8 cellular contexts compared by ENCODE assay signal in genomic region chr19:19192910-19193423, GRCh38. TPM values are rescaled to one million over a fixed set of nuclear protein-coding genes. Genes with fewer than 3 reads are reported as not detected.
DNase-seq lines count a peak whose midpoint lies in the region; ATAC-seq, FAIRE-seq and TF ChIP-seq lines count a peak whose summit lies in the region.

No MANE protein-coding gene starts in this region.

- TF ChIP-seq EP300 in GM12878 (IDR thresholded peaks at IDR 0.05; ENCODE audit: borderline replicate concordance in 1 of 2, control insufficient read depth in 1 of 2, low read depth in 2 of 2, low read length in 2 of 2) = no peak

- H3K4me2 ChIP-seq in BLaER1 treated with 17β-estradiol and CSF1 and Interleukin-3, amounts not matched to agents 10 nM and 100 nM = peak overlapping the region; percentile 75 to 98 (median 90)
- H3K4me2 ChIP-seq in GM12878 (ENCODE audit: control insufficient read depth, insufficient read depth) = peak overlapping the region; percentile 98

- peak overlapping the region; percentile 77 to 99 (median 90) for H3K4me3 ChIP-seq in BLaER1 treated with 17β-estradiol and CSF1 and Interleukin-3, amounts not matched to agents 10 nM and 100 nM
- H3K4me3 ChIP-seq in GM12878 = peak overlapping the region; percentile 78
- peak overlapping the region; percentile 71 to 93 for H3K4me3 ChIP-seq in aorta (ENCODE audit: low read length in 2 of 2)

- peaks cover 34% of the 10 kb centered on the region for H3K79me2 ChIP-seq in GM12878 (ENCODE audit: control insufficient read depth, insufficient read depth, low read length)

- ATAC-seq in HG03175 (IDR thresholded peaks at IDR 0.05; ENCODE audit: unreplicated experiment) = peak; percentile 10
- peak; percentile 26 for ATAC-seq in GM12878
- no peak for ATAC-seq in aorta (ENCODE audit: low FRiP score)

- in situ Hi-C loops in GM12878 (cut with MboI) = no loop called here

- SMC1A ChIA-PET in GM12878 (lab: Charles Lee; ENCODE audit: uncharacterized antibody, unreplicated experiment) = interaction anchor here (0.7 to 2.1 kb wide), 7 partner anchors 8 to 170 kb away, joined by 3 to 12 read pairs (median 5); partner anchors contain the start of gene NR2C2AP

- TSS peak; percentile 93 for BruUV-seq in GM12878 (replicated peaks; lab: Mats Ljungman, UMichigan)

- intact Hi-C loops in GM12878 (cut with micrococcal nuclease; ENCODE audit: unreplicated experiment) (loop anchor here (2.0 kb wide), 1 partner anchor 128 kb away; the partner anchor contains the start of genes MAU2 and SUGP1), aorta (cut with DNase I) (loop anchor here in 1 of 2 donors (5.0 kb wide), 1 partner anchor 131 kb away; the partner anchor contains the start of gene SLC25A42)

- no peaks in the 10 kb centered on the region for H3K27me3 ChIP-seq in BLaER1 treated with 17β-estradiol and CSF1 and Interleukin-3, amounts not matched to agents 10 nM and 100 nM
- H3K27me3 ChIP-seq in GM12878 (replicated peaks in 1 of 2; ENCODE audit: control insufficient read depth in 2 of 2, insufficient read depth in 2 of 2, low read length in 1 of 2) (no peaks in the 10 kb centered on the region), aorta (ENCODE audit: control insufficient read depth in 1 of 2, insufficient read depth in 2 of 2, low read length in 1 of 2) (no peaks in the 10 kb centered on the region)

- H3K36me3 ChIP-seq in BLaER1 treated with 17β-estradiol and CSF1 and Interleukin-3, amounts not matched to agents 10 nM and 100 nM = peaks cover 30 to 66% (median 40%) of the 10 kb centered on the region in 11 experiments
- peaks cover 5% of the 10 kb centered on the region in 2 experiments; a peak in 3 of 4 replicates for H3K36me3 ChIP-seq in GM12878 (ENCODE audit: control insufficient read depth in 2 of 2, insufficient read depth in 2 of 2, low read length in 1 of 2)
- peaks cover 0 to 2% of the 10 kb centered on the region in 2 donors for H3K36me3 ChIP-seq in aorta (ENCODE audit: control insufficient read depth in 1 of 2, insufficient read depth in 2 of 2, low read length in 1 of 2)

- peaks cover 0 to 36% (median 15%) of the 10 kb centered on the region in 11 experiments; a peak in 12 of 22 replicates for H4K20me1 ChIP-seq in BLaER1 treated with 17β-estradiol and CSF1 and Interleukin-3, amounts not matched to agents 10 nM and 100 nM
- no peaks in the 10 kb centered on the region for H4K20me1 ChIP-seq in GM12878 (ENCODE audit: control insufficient read depth, insufficient read depth)

- POLR2A ChIA-PET in GM12878 (lab: Charles Lee) = interaction anchor here (0.6 to 3.0 kb wide), 11 partner anchors 9 to 537 kb away, joined by 3 to 25 read pairs (median 5); partner anchors contain the start of genes GATAD2A, MEF2B and NR2C2AP

- DNase-seq in GM12878 (ENCODE audit: low read depth, low spot score) (no peak), lung microvascular endothelial cell (ENCODE audit: low read depth in 2 of 2) (peak; percentile 37 to 69), aorta (no peak), nucleus accumbens (lab: John Stamatoyannopoulos, UW) (no peak)
- no peak for DNase-seq in activated CD4-positive, CD25-positive, alpha-beta regulatory T cell treated with anti-CD3 and anti-CD28 coated beads, Interleukin-2, amount 50 U/mL, for 72 hours
- DNase-seq in effector CD4-positive, alpha-beta T cell = no peak

- TF ChIP-seq POLR2A in GM12878 (IDR thresholded peaks at IDR 0.05; ENCODE audit: low read depth, low read length) = no peak

- RAD21 ChIA-PET in GM12878 (lab: Charles Lee; ENCODE audit: unreplicated experiment) = interaction anchor here (0.6 to 2.2 kb wide), 4 partner anchors 10 to 43 kb away, joined by 3 to 15 read pairs (median 4); partner anchors contain the start of gene NR2C2AP

- peak overlapping the region; percentile 79 to 100 (median 97) for H3K27ac ChIP-seq in BLaER1 treated with 17β-estradiol and CSF1 and Interleukin-3, amounts not matched to agents 10 nM and 100 nM
- peak overlapping the region; percentile 93 for H3K27ac ChIP-seq in GM12878 (ENCODE audit: control insufficient read depth, insufficient read depth)
- H3K27ac ChIP-seq in aorta (ENCODE audit: low read depth in 1 of 2, low read length in 2 of 2) = peak overlapping the region in 1 of 2 donors; percentile 56

- H3K9me3 ChIP-seq in BLaER1 treated with 17β-estradiol and CSF1 and Interleukin-3, amounts not matched to agents 10 nM and 100 nM (replicated peaks in 1 of 11) = peaks cover 0 to 7% (median 0%) of the 10 kb centered on the region in 11 experiments; a peak in 5 of 22 replicates
- no peaks in the 10 kb centered on the region for H3K9me3 ChIP-seq in GM12878 (replicated peaks; ENCODE audit: control insufficient read depth, insufficient read depth, low read length)
- no peaks in the 10 kb centered on the region for H3K9me3 ChIP-seq in aorta (ENCODE audit: control insufficient read depth, low read length)

- WGBS in GM12878 (ENCODE audit: insufficient coverage, insufficient replicate concordance, low lambda C conversion rate, missing lambda C conversion rate) = under 1% methylated on average over 22 of the region's 22 CpGs
- 1% methylated on average over 22 of the region's 22 CpGs for WGBS in aorta, 2 donors

- H2AFZ ChIP-seq in GM12878 (ENCODE audit: control insufficient read depth, low read depth, low read length) = peak overlapping the region; percentile 92

- no peak for TF ChIP-seq RAD21 in GM12878 (IDR thresholded peaks at IDR 0.05; ENCODE audit: insufficient read depth, low read depth, low read length)

- H3K9ac ChIP-seq in BLaER1 treated with 17β-estradiol and CSF1 and Interleukin-3, amounts not matched to agents 10 nM and 100 nM = peak overlapping the region; percentile 91 to 100 (median 99)
- peak overlapping the region; percentile 96 for H3K9ac ChIP-seq in GM12878 (ENCODE audit: control insufficient read depth, insufficient read depth, low read length)

- CTCF ChIA-PET in GM12878 (lab: Yijun Ruan, JAX) = interaction anchor here (0.6 to 2.3 kb wide), 6 partner anchors 10 to 297 kb away, joined by 3 to 13 read pairs (median 4); partner anchors contain the start of genes COPE, DDX49 and NR2C2AP

- peaks cover 38 to 54% (median 41%) of the 10 kb centered on the region in 10 experiments for H3K4me1 ChIP-seq in BLaER1 treated with 17β-estradiol and CSF1 and Interleukin-3, amounts not matched to agents 10 nM and 100 nM
- H3K4me1 ChIP-seq in GM12878 (ENCODE audit: control insufficient read depth, insufficient read depth, low read length) (peaks cover 11% of the 10 kb centered on the region), aorta (ENCODE audit: control insufficient read depth in 1 of 2, insufficient read depth in 2 of 2, low read length in 2 of 2) (no peaks in the 10 kb centered on the region)

- TF ChIP-seq CTCF in GM12878 (IDR thresholded peaks at IDR 0.05 in 2 of 3, conservative IDR thresholded peaks at IDR 0.05 in 1 of 3; ENCODE audit: control insufficient read depth in 2 of 3, extremely low read depth in 1 of 3, insufficient read depth in 1 of 3, low read depth in 3 of 3, low read length in 3 of 3) = no peak

- no peak for FAIRE-seq in GM12878 (lab: Jason Lieb, UNC)

RNA-seq across cellular contexts. Expression of gene RFXANK, which starts 0.9 kb away (rescaled TPM):
- 47.3 and 51.9 TPM in 2 replicates for total RNA-seq in GM12878 (2013; cell fraction: nucleolus; rRNA removed)
- 98.3 and 125 TPM in 2 replicates for total RNA-seq in GM12878 (2014; rRNA removed)
- 81.0 and 88.1 TPM in 2 replicates for total RNA-seq in GM12878 (2014; rRNA removed; fragmentation: Illumina TruSeq; extraction: Trizol)
- 113 and 118 TPM in 2 replicates for total RNA-seq in GM12878 (2021)
- 100 TPM for polyA plus RNA-seq in GM12878 (2011; ENCODE audit: low read depth)
- 35.0 and 73.8 TPM in 2 replicates for polyA plus RNA-seq in GM12878 (2011; rRNA removed)
- 124 and 158 TPM in 2 replicates for polyA plus RNA-seq in GM12878 (2011; cell fraction: cytosol; rRNA removed)
- polyA plus RNA-seq in GM12878 (2011; cell fraction: nucleus; rRNA removed) = 213 and 235 TPM in 2 replicates
- 113 and 114 TPM in 2 replicates for polyA plus RNA-seq in GM12878 (2012)
- 40.2 and 89.4 TPM in 2 replicates for polyA plus RNA-seq in GM12878 (2014; fragmentation: Illumina TruSeq; extraction: Trizol)
- 10 to 100 TPM; 70.8 TPM for polyA plus RNA-seq in GM12878 (2014; fragmentation: Nextera tagmentation; extraction: Ambion mirVana)
- polyA plus RNA-seq in GM12878 (2014; rRNA removed) = 102 and 126 TPM in 2 replicates
- 100 to 1,000 TPM; 108 to 119 TPM for polyA plus RNA-seq in GM12878 (2016; fragmentation: Nextera tagmentation; extraction: Ambion mirVana)
- polyA minus RNA-seq in GM12878 (2011; rRNA and poly(A)+ RNA removed) = 55.2 and 80.2 TPM in 2 replicates
- polyA minus RNA-seq in GM12878 (2011; cell fraction: cytosol; rRNA and poly(A)+ RNA removed) = 34.3 and 37.6 TPM in 2 replicates
- 57.1 and 106 TPM in 2 replicates for polyA minus RNA-seq in GM12878 (2011; cell fraction: nucleus; rRNA and poly(A)+ RNA removed)
- 67.5 and 69.5 TPM in 2 replicates for total RNA-seq in lung microvascular endothelial cell
- 10 to 100 TPM; 33.1 to 44.0 TPM for total RNA-seq in aorta
- polyA plus RNA-seq in aorta = 100 to 1,000 TPM in 1 of 2 donors, 10 to 100 TPM in 1; 42.3 to 199 TPM

RNA-seq across cellular contexts. Expression of gene BORCS8, which starts 1.0 kb away (rescaled TPM):
- total RNA-seq in GM12878 (2013; cell fraction: nucleolus; rRNA removed) = 31.6 and 35.8 TPM in 2 replicates
- total RNA-seq in GM12878 (2014; rRNA removed) (31.1 and 33.5 TPM in 2 replicates), GM12878 (2014; rRNA removed; fragmentation: Illumina TruSeq; extraction: Trizol) (14.9 TPM in 2 replicates), GM12878 (2021) (25.8 and 27.1 TPM in 2 replicates), lung microvascular endothelial cell (15.0 and 18.5 TPM in 2 replicates), aorta (10 to 100 TPM; 27.1 to 28.2 TPM)
- polyA plus RNA-seq in GM12878 (2011; ENCODE audit: low read depth) = 9.7 TPM
- polyA plus RNA-seq in GM12878 (2011; rRNA removed) (5.3 and 13.7 TPM in 2 replicates), GM12878 (2014; fragmentation: Illumina TruSeq; extraction: Trizol) (8.6 and 19.6 TPM in 2 replicates), GM12878 (2014; fragmentation: Nextera tagmentation; extraction: Ambion mirVana) (1 to 10 TPM; 3.7 to 6.0 TPM), GM12878 (2014; rRNA removed) (30.8 and 31.5 TPM in 2 replicates), GM12878 (2016; fragmentation: Nextera tagmentation; extraction: Ambion mirVana) (10 to 100 TPM; 39.0 to 40.3 TPM), aorta (10 to 100 TPM; 14.4 to 47.9 TPM)
- 15.2 and 24.3 TPM in 2 replicates for polyA plus RNA-seq in GM12878 (2011; cell fraction: cytosol; rRNA removed)
- 25.3 and 37.8 TPM in 2 replicates for polyA plus RNA-seq in GM12878 (2011; cell fraction: nucleus; rRNA removed)
- 10.9 and 13.6 TPM in 2 replicates for polyA plus RNA-seq in GM12878 (2012)
- 8.3 and 14.1 TPM in 2 replicates for polyA minus RNA-seq in GM12878 (2011; rRNA and poly(A)+ RNA removed)
- polyA minus RNA-seq in GM12878 (2011; cell fraction: cytosol; rRNA and poly(A)+ RNA removed) = 5.9 and 10.2 TPM in 2 replicates
- polyA minus RNA-seq in GM12878 (2011; cell fraction: nucleus; rRNA and poly(A)+ RNA removed) = 6.8 and 16.6 TPM in 2 replicates

RNA-seq across cellular contexts. Expression of gene NR2C2AP, which starts 10.2 kb away (rescaled TPM):
- 10.1 and 12.1 TPM in 2 replicates for total RNA-seq in GM12878 (2013; cell fraction: nucleolus; rRNA removed)
- total RNA-seq in GM12878 (2014; rRNA removed) = 22.4 and 23.9 TPM in 2 replicates
- total RNA-seq in GM12878 (2014; rRNA removed; fragmentation: Illumina TruSeq; extraction: Trizol) = 19.7 and 22.5 TPM in 2 replicates
- 27.8 and 28.5 TPM in 2 replicates for total RNA-seq in GM12878 (2021)
- 9.9 TPM for polyA plus RNA-seq in GM12878 (2011; ENCODE audit: low read depth)
- 13.0 and 22.0 TPM in 2 replicates for polyA plus RNA-seq in GM12878 (2011; rRNA removed)
- polyA plus RNA-seq in GM12878 (2011; cell fraction: cytosol; rRNA removed) = 17.5 and 27.3 TPM in 2 replicates
- polyA plus RNA-seq in GM12878 (2011; cell fraction: nucleus; rRNA removed) = 42.0 and 47.9 TPM in 2 replicates
- polyA plus RNA-seq in GM12878 (2012) = 14.9 and 16.6 TPM in 2 replicates
- 13.6 and 21.5 TPM in 2 replicates for polyA plus RNA-seq in GM12878 (2014; fragmentation: Illumina TruSeq; extraction: Trizol)
- 10 to 100 TPM; 43.3 to 44.8 TPM for polyA plus RNA-seq in GM12878 (2014; fragmentation: Nextera tagmentation; extraction: Ambion mirVana)
- 31.0 and 33.7 TPM in 2 replicates for polyA plus RNA-seq in GM12878 (2014; rRNA removed)
- polyA plus RNA-seq in GM12878 (2016; fragmentation: Nextera tagmentation; extraction: Ambion mirVana) = 10 to 100 TPM; 28.4 to 29.0 TPM
- 7.8 and 15.9 TPM in 2 replicates for polyA minus RNA-seq in GM12878 (2011; rRNA and poly(A)+ RNA removed)
- 4.4 and 5.5 TPM in 2 replicates for polyA minus RNA-seq in GM12878 (2011; cell fraction: cytosol; rRNA and poly(A)+ RNA removed)
- polyA minus RNA-seq in GM12878 (2011; cell fraction: nucleus; rRNA and poly(A)+ RNA removed) = 7.3 and 10.1 TPM in 2 replicates
- 5.2 and 8.5 TPM in 2 replicates for total RNA-seq in lung microvascular endothelial cell
- 10 to 100 TPM in 1 of 2 donors, 1 to 10 TPM in 1; 9.8 to 11.9 TPM for total RNA-seq in aorta
- 10 to 100 TPM; 12.8 to 21.8 TPM for polyA plus RNA-seq in aorta

RNA-seq across cellular contexts. Expression of gene NCAN, which starts 18.8 kb away (rescaled TPM):
- 0.06 TPM in 1 of 2 replicates, not detected in the other for total RNA-seq in GM12878 (2013; cell fraction: nucleolus; rRNA removed)
- total RNA-seq in GM12878 (2014; rRNA removed) = 0.11 and 0.34 TPM in 2 replicates
- 0.09 and 0.14 TPM in 2 replicates for total RNA-seq in GM12878 (2014; rRNA removed; fragmentation: Illumina TruSeq; extraction: Trizol)
- 0.10 and 0.16 TPM in 2 replicates for total RNA-seq in GM12878 (2021)
- 0.09 TPM for polyA plus RNA-seq in GM12878 (2011; ENCODE audit: low read depth)
- polyA plus RNA-seq in GM12878 (2011; rRNA removed) = 0.12 and 0.13 TPM in 2 replicates
- 0.03 and 0.06 TPM in 2 replicates for polyA plus RNA-seq in GM12878 (2011; cell fraction: cytosol; rRNA removed)
- polyA plus RNA-seq in GM12878 (2011; cell fraction: nucleus; rRNA removed) = 0.16 and 0.25 TPM in 2 replicates
- polyA plus RNA-seq in GM12878 (2012) = 0.16 and 0.24 TPM in 2 replicates
- polyA plus RNA-seq in GM12878 (2014; fragmentation: Illumina TruSeq; extraction: Trizol) = 0.26 TPM in 1 of 2 replicates, not detected in the other
- under 1 TPM in 1 of 2 experiments, not detected in 1; 0.02 TPM for polyA plus RNA-seq in GM12878 (2014; fragmentation: Nextera tagmentation; extraction: Ambion mirVana)
- 0.19 and 0.51 TPM in 2 replicates for polyA plus RNA-seq in GM12878 (2014; rRNA removed)
- under 1 TPM; 0.12 to 0.20 TPM for polyA plus RNA-seq in GM12878 (2016; fragmentation: Nextera tagmentation; extraction: Ambion mirVana)
- 0.22 and 0.46 TPM in 2 replicates for polyA minus RNA-seq in GM12878 (2011; rRNA and poly(A)+ RNA removed)
- polyA minus RNA-seq in GM12878 (2011; cell fraction: cytosol; rRNA and poly(A)+ RNA removed) = not detected in 2 replicates
- polyA minus RNA-seq in GM12878 (2011; cell fraction: nucleus; rRNA and poly(A)+ RNA removed) = not detected in 2 replicates
- not detected in 2 replicates for total RNA-seq in lung microvascular endothelial cell
- total RNA-seq in aorta = not detected
- not detected for polyA plus RNA-seq in aorta

RNA-seq across cellular contexts. Expression of gene MEF2B, which starts 22.9 kb away (rescaled TPM):
- total RNA-seq in GM12878 (2013; cell fraction: nucleolus; rRNA removed) = 4.9 and 5.2 TPM in 2 replicates
- 13.6 and 17.9 TPM in 2 replicates for total RNA-seq in GM12878 (2014; rRNA removed)
- 6.4 and 7.6 TPM in 2 replicates for total RNA-seq in GM12878 (2014; rRNA removed; fragmentation: Illumina TruSeq; extraction: Trizol)
- 33.0 and 36.6 TPM in 2 replicates for total RNA-seq in GM12878 (2021)
- polyA plus RNA-seq in GM12878 (2011; ENCODE audit: low read depth) = 13.7 TPM
- 0.69 and 1.8 TPM in 2 replicates for polyA plus RNA-seq in GM12878 (2011; rRNA removed)
- polyA plus RNA-seq in GM12878 (2011; cell fraction: cytosol; rRNA removed) = 4.8 and 5.5 TPM in 2 replicates
- 8.7 and 9.5 TPM in 2 replicates for polyA plus RNA-seq in GM12878 (2011; cell fraction: nucleus; rRNA removed)
- 42.4 and 45.0 TPM in 2 replicates for polyA plus RNA-seq in GM12878 (2012)
- polyA plus RNA-seq in GM12878 (2014; fragmentation: Illumina TruSeq; extraction: Trizol) = 4.2 and 10.0 TPM in 2 replicates
- under 1 TPM; 0.09 to 0.21 TPM for polyA plus RNA-seq in GM12878 (2014; fragmentation: Nextera tagmentation; extraction: Ambion mirVana)
- polyA plus RNA-seq in GM12878 (2014; rRNA removed) = 22.7 and 33.8 TPM in 2 replicates
- polyA plus RNA-seq in GM12878 (2016; fragmentation: Nextera tagmentation; extraction: Ambion mirVana) = 10 to 100 TPM in 1 of 2 experiments, 1 to 10 TPM in 1; 7.8 to 11.3 TPM
- polyA minus RNA-seq in GM12878 (2011; rRNA and poly(A)+ RNA removed) = 0.59 and 3.2 TPM in 2 replicates
- 1.7 and 2.5 TPM in 2 replicates for polyA minus RNA-seq in GM12878 (2011; cell fraction: cytosol; rRNA and poly(A)+ RNA removed)
- 2.1 and 3.3 TPM in 2 replicates for polyA minus RNA-seq in GM12878 (2011; cell fraction: nucleus; rRNA and poly(A)+ RNA removed)
- under 0.01 and 0.20 TPM in 2 replicates for total RNA-seq in lung microvascular endothelial cell
- 1 to 10 TPM; 1.6 to 2.4 TPM for total RNA-seq in aorta
- polyA plus RNA-seq in aorta = 1 to 10 TPM in 1 of 2 donors, not detected in 1; 1.8 TPM

Comparison
In these comparisons a context has a peak if more than half of its experiments do, and no peak if none do; other contexts are left out.
1. DNase-seq: peak in lung microvascular endothelial cell (2 of 2); none in GM12878 (single experiment), aorta (0 of 2), nucleus accumbens (0 of 56), activated CD4-positive, CD25-positive, alpha-beta regulatory T cell treated with anti-CD3 and anti-CD28 coated beads, Interleukin-2, amount 50 U/mL, for 72 hours (single experiment) and effector CD4-positive, alpha-beta T cell (single experiment).
2. Peak in every context shown above with its lines, with median percentiles within 50 percentile points of each other: H3K4me3 ChIP-seq.